Comparison of ENCODE assay signal across 24 cellular contexts in the genomic region with DNA sequence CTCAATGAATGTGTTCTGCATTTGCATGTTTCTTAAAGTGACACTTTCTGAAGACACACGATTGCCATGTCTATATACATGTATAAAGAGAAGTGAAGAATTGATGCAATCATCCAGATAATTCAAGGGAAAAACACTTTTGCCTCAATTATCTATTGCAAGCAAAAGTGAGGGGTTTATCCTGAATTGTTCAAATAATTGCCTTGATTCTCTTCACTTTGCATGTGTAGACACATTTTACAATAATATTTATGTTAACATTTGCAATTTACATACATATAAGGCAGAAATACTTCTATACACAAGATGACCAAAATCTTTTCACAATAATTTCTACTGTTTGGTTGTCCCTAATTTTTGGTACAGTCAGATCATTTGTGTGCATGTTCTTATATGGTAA.
A peak's percentile ranks its signal among the peaks of the same experiment; 100 is the strongest.
DNase-seq lines count a peak whose midpoint lies in the region; ATAC-seq, FAIRE-seq and TF ChIP-seq lines count a peak whose summit lies in the region.
"Had no signal": no experiment of that assay in that cellular context is flagged by ENCODE, and none has a peak within 500 bp of the region (broad histone marks: within the 10 kb centered on the region; RNA-seq: fewer than 3 reads in every experiment).

No MANE protein-coding gene starts in this region.

- H3K9me3 Mint-ChIP-seq in brain, result no peaks in the 10 kb centered on the region
- H3K9me3 Mint-ChIP-seq: CD4-positive, alpha-beta T cell; CD8-positive, alpha-beta T cell had no signal

- FAIRE-seq in D721Med (lab: Jason Lieb, UNC), result peak; percentile 71
- FAIRE-seq: A549, GM12878, GM12892, GM18507, GM19239 had no signal

- H3K36me3 Mint-ChIP-seq in brain, result no peaks in the 10 kb centered on the region
- H3K36me3 Mint-ChIP-seq: CD8-positive, alpha-beta T cell had no signal

- no peak for TF ChIP-seq CTCF in D721Med (IDR thresholded peaks at IDR 0.05; ENCODE audit: insufficient read depth, missing control alignments)
- TF ChIP-seq CTCF in brain (conservative IDR thresholded peaks at IDR 0.05), result no peak

- ATAC-seq in GM18907 (IDR thresholded peaks at IDR 0.05; ENCODE audit: unreplicated experiment), result no peak
- ATAC-seq: A549; CD8-positive, alpha-beta T cell; GM12878 had no signal

- DNase-seq in D721Med (ENCODE audit: insufficient read length, low spot score) (no peak), M059J (ENCODE audit: low read depth) (peak; percentile 13), NOMO-1 treated with DMSO at 0.1 percent for 48 hours (lab: John Stamatoyannopoulos, UW; ENCODE audit: unreplicated experiment) (no peak), islet precursor cell (no peak)
- DNase-seq: AML-193; Caco-2; Calu3; CD4-positive, alpha-beta T cell; CD8-positive, alpha-beta T cell; DMS 273 treated with DMSO at 0.1 percent for 48 hours; DMS153; DMS53; DMS79; DND-41; EL; GF-D8 had no signal

- no peaks in the 10 kb centered on the region for H3K27me3 Mint-ChIP-seq in brain

- H3K4me3 Mint-ChIP-seq in brain, result peak overlapping the region in 4 of 5 experiments; percentile 43 to 78 (median 64)
- H3K4me3 Mint-ChIP-seq: B cell; CD4-positive, alpha-beta T cell; CD8-positive, alpha-beta T cell had no signal

- H3K27ac Mint-ChIP-seq in brain, result peak overlapping the region; percentile 25 to 96 (median 95)
- H3K27ac Mint-ChIP-seq: B cell; CD4-positive, alpha-beta T cell; CD8-positive, alpha-beta T cell had no signal

- H3K4me1 Mint-ChIP-seq in brain, result peaks cover 95% of the 10 kb centered on the region
- H3K4me1 Mint-ChIP-seq: B cell had no signal
